Comparison of ENCODE assay signal across 8 cellular contexts in genomic region chr12:14257734-14258467, GRCh38.
DNase-seq lines count a peak whose midpoint lies in the region; ATAC-seq, FAIRE-seq and TF ChIP-seq lines count a peak whose summit lies in the region.

No MANE protein-coding gene starts in this region.

- TF ChIP-seq EP300 in H1 (IDR thresholded peaks at IDR 0.05; ENCODE audit: borderline replicate concordance in 1 of 2, low read depth in 2 of 2, low read length in 2 of 2) = peak in 1 of 2 experiments; percentile 91; a peak in 2 of 3 replicates

- peak overlapping the region; percentile 99 for H2BK5ac ChIP-seq in H1 (ENCODE audit: low read depth, low read length)
- peak overlapping the region; percentile 97 for H2BK5ac ChIP-seq in mesendoderm (ENCODE audit: low read length)

- peak overlapping the region; percentile 93 for H4K5ac ChIP-seq in H1 (ENCODE audit: insufficient read length, low read depth, low read length)
- peak overlapping the region; percentile 98 for H4K5ac ChIP-seq in mesendoderm (ENCODE audit: low read length)

- H3K27me3 ChIP-seq in H1 (replicated peaks in 1 of 4; ENCODE audit: control insufficient read depth in 3 of 4, extremely low read depth in 1 of 4, insufficient read depth in 3 of 4, low read length in 3 of 4) (no peaks in the 10 kb centered on the region), mesendoderm (ENCODE audit: insufficient read depth, low read length, poor library complexity) (no peaks in the 10 kb centered on the region)

- POLR2A ChIA-PET in H1 (lab: Charles Lee; ENCODE audit: partially characterized antibody) = interaction anchor here (0.6 to 7.7 kb wide), 34 partner anchors 9 to 269 kb away, joined by 3 to 164 read pairs (median 5); partner anchors contain the start of gene ATF7IP

- peak in 1 of 2 experiments; percentile 83; a peak in 2 of 3 replicates for TF ChIP-seq POLR2A in H1 (IDR thresholded peaks at IDR 0.05; ENCODE audit: control extremely low read depth in 1 of 2, low read depth in 2 of 2, low read length in 2 of 2)

- no peaks in the 10 kb centered on the region for H4K20me1 ChIP-seq in H1 (replicated peaks in 1 of 2; ENCODE audit: control insufficient read depth in 1 of 2, insufficient read depth in 2 of 2, low read length in 2 of 2)

- H3K4ac ChIP-seq in H1 (replicated peaks; ENCODE audit: insufficient read length, low read depth, low read length) = peak overlapping the region; percentile 98
- peak overlapping the region; percentile 97 for H3K4ac ChIP-seq in mesendoderm (ENCODE audit: low read depth, low read length)

- H4K8ac ChIP-seq in H1 (ENCODE audit: extremely low read depth, insufficient read depth, low read length) (peak overlapping the region; percentile 94; the same call in 1 of the 2 replicates), mesendoderm (ENCODE audit: low read depth, low read length) (no peak overlapping the region)

- H3K56ac ChIP-seq in H1 (replicated peaks; ENCODE audit: insufficient read length, low read depth, low read length) (peak overlapping the region; percentile 82), mesendoderm (ENCODE audit: low read length) (peak overlapping the region; percentile 82)

- H3K18ac ChIP-seq in H1 (ENCODE audit: extremely low read depth, low read length) = peak overlapping the region; percentile 52
- H3K18ac ChIP-seq in mesendoderm (ENCODE audit: low read length) = peak overlapping the region; percentile 82

- peak; percentile 83 for ATAC-seq in GM18873 (IDR thresholded peaks at IDR 0.05; ENCODE audit: low FRiP score, unreplicated experiment)
- ATAC-seq in HG03558 (IDR thresholded peaks at IDR 0.05; ENCODE audit: extremely low read depth, unreplicated experiment) = peak; percentile 39

- peaks cover 0 to 4% of the 10 kb centered on the region in 2 experiments; a peak in 2 of 4 replicates for H3K9me3 ChIP-seq in H1 (ENCODE audit: insufficient read depth in 2 of 2, low read depth in 1 of 2, low read length in 1 of 2)

- FAIRE-seq in H1 (lab: Jason Lieb, UNC) = peak; percentile 96

- H3K79me1 ChIP-seq in H1 (ENCODE audit: low read depth, low read length) (no peaks in the 10 kb centered on the region), mesendoderm (ENCODE audit: low read length) (no peaks in the 10 kb centered on the region)

- CTCF ChIA-PET in H1 (lab: Charles Lee; ENCODE audit: partially characterized antibody) = interaction anchor here (0.6 to 3.0 kb wide), 11 partner anchors 11 to 206 kb away, joined by 3 to 22 read pairs (median 4); partner anchors contain the start of gene ATF7IP

- H3K4me2 ChIP-seq in H1 (ENCODE audit: insufficient read depth in 1 of 2, low read depth in 2 of 2, low read length in 2 of 2) = peak overlapping the region; percentile 59 to 67
- peak overlapping the region; percentile 12 for H3K4me2 ChIP-seq in mesendoderm (ENCODE audit: low read length)

- H3K14ac ChIP-seq in H1 (ENCODE audit: insufficient read length) = peak overlapping the region; percentile 81

- H2AFZ ChIP-seq in H1 (ENCODE audit: low read length) = no peak overlapping the region

- 21% methylated on average over 13 of the region's 13 CpGs; no CpG with 5 or more reads in 1 of the 2 experiments for WGBS in H1 (ENCODE audit: extremely low coverage in 1 of 2, insufficient coverage in 1 of 2, insufficient read length in 1 of 2, insufficient replicate concordance in 2 of 2, low coverage in 1 of 2, low lambda C conversion rate in 2 of 2, missing lambda C conversion rate in 1 of 2), 2 experiments
- WGBS in mesendoderm (ENCODE audit: extremely low coverage, insufficient coverage, low lambda C conversion rate) = no CpG with 5 or more reads among the region's 13 CpGs

- H3K4me1 ChIP-seq in H1 (replicated peaks in 1 of 4; ENCODE audit: control insufficient read depth in 3 of 4, insufficient read depth in 4 of 4, low read length in 3 of 4) (peaks cover 19 to 34% (median 27%) of the 10 kb centered on the region in 4 experiments), mesendoderm (ENCODE audit: control insufficient read depth, low read depth, low read length) (peaks cover 15% of the 10 kb centered on the region)

- H2AK5ac ChIP-seq in H1 (ENCODE audit: low read depth, low read length) = peak overlapping the region; percentile 100
- H2AK5ac ChIP-seq in mesendoderm (ENCODE audit: low read length) = peak overlapping the region; percentile 71

- H2BK120ac ChIP-seq in H1 (replicated peaks; ENCODE audit: low read depth, low read length) (peak overlapping the region; percentile 100), mesendoderm (ENCODE audit: low read depth, low read length) (peak overlapping the region; percentile 86)

- 0 out of 2 replicates have a peak, but pooled peaks cover 5% of the 10 kb centered on the region for H3K23me2 ChIP-seq in H1 (ENCODE audit: low read depth, low read length)

- H3K27ac ChIP-seq in H1 (ENCODE audit: low read depth, low read length) = peak overlapping the region; percentile 95
- peak overlapping the region; percentile 78 for H3K27ac ChIP-seq in mesendoderm (ENCODE audit: low read depth, low read length)

- peak overlapping the region; percentile 77; the same call in 1 of the 2 replicates for H2BK15ac ChIP-seq in H1 (ENCODE audit: low read length)
- H2BK15ac ChIP-seq in mesendoderm (replicated peaks; ENCODE audit: low read depth) = peak overlapping the region; percentile 0

- DNase-seq in AG08395 (ENCODE audit: low spot score) (peak; percentile 89), NCI-H82 (lab: John Stamatoyannopoulos, UW) (peak; percentile 100), H1 (ENCODE audit: low read depth in 1 of 2, low spot score in 2 of 2) (peak; percentile 96 to 97), mesendoderm (peak; percentile 100)
- DNase-seq in activated CD8-positive, alpha-beta memory T cell treated with anti-CD3 and anti-CD28 coated beads for 4 hours (ENCODE audit: low read depth in 2 of 2) = peak; percentile 44 to 67
- DNase-seq in stimulated activated CD8-positive, alpha-beta memory T cell treated with anti-CD3 and anti-CD28 coated beads, Interleukin-12 subunit alpha, Interleukin-12 subunit beta, amount 100 ng/mL, for 24 hours (ENCODE audit: extremely low read depth) = peak; percentile 64

- peak overlapping the region in 3 of 4 experiments; percentile 9 to 39 (median 20); a peak in 3 of 8 replicates for H3K4me3 ChIP-seq in H1 (ENCODE audit: extremely low read depth in 1 of 4, insufficient read depth in 2 of 4, low read depth in 3 of 4, low read length in 4 of 4)
- no peak overlapping the region for H3K4me3 ChIP-seq in mesendoderm (ENCODE audit: low read length)

- peak overlapping the region; percentile 98 for H2BK20ac ChIP-seq in H1 (ENCODE audit: low read length)

- peak overlapping the region; percentile 100 for H2BK12ac ChIP-seq in H1 (ENCODE audit: low read depth, low read length)

- peak overlapping the region; percentile 100 for H4K91ac ChIP-seq in H1 (replicated peaks; ENCODE audit: insufficient read length, low read length)

- H3K9ac ChIP-seq in H1 (replicated peaks in 1 of 4; ENCODE audit: extremely low read depth in 1 of 4, low read depth in 3 of 4, low read length in 3 of 4) (peak overlapping the region; percentile 56 to 78 (median 72)), mesendoderm (ENCODE audit: low read length) (peak overlapping the region; percentile 45)

- H3K79me2 ChIP-seq in H1 (ENCODE audit: control insufficient read depth in 1 of 2, insufficient read depth in 2 of 2, low read length in 2 of 2) (no peaks in the 10 kb centered on the region), mesendoderm (ENCODE audit: control insufficient read depth, insufficient read depth, low read length) (no peaks in the 10 kb centered on the region)

- H3K36me3 ChIP-seq in H1 (ENCODE audit: control insufficient read depth in 2 of 4, insufficient read depth in 4 of 4, low read length in 3 of 4) (no peaks in the 10 kb centered on the region; a peak in 1 of 8 replicates), mesendoderm (ENCODE audit: control insufficient read depth, insufficient read depth, low read length) (no peaks in the 10 kb centered on the region)

- TF ChIP-seq CTCF in H1 (IDR thresholded peaks at IDR 0.05; ENCODE audit: control extremely low read depth in 1 of 3, insufficient read depth in 1 of 3, low read depth in 1 of 3, low read length in 3 of 3) = no peak

- TF ChIP-seq RAD21 in H1 (IDR thresholded peaks at IDR 0.05 in 1 of 2, conservative IDR thresholded peaks at IDR 0.05 in 1 of 2; ENCODE audit: low read depth in 2 of 2, low read length in 2 of 2) = peak in 1 of 2 experiments; percentile 47

- H3K23ac ChIP-seq in H1 (ENCODE audit: insufficient read length) = no peak overlapping the region
- no peak overlapping the region for H3K23ac ChIP-seq in mesendoderm (ENCODE audit: low read length)

TF ChIP-seq in H1, 55 proteins besides CTCF, POLR2A, EP300 and RAD21 (continues in another document):
- TF ChIP-seq RNF2 (IDR thresholded peaks at IDR 0.05; ENCODE audit: borderline replicate concordance, low read depth, low read length, missing control alignments, poor library complexity, severe bottlenecking) (no peak), SRF (IDR thresholded peaks at IDR 0.05; ENCODE audit: low read depth, low read length) (peak; percentile 48; the same call in 1 of the 2 replicates), JUND (IDR thresholded peaks at IDR 0.05; ENCODE audit: low read length) (peak; percentile 64; the same call in 1 of the 2 replicates), POLR2AphosphoS5 (IDR thresholded peaks at IDR 0.05; ENCODE audit: low read depth, low read length) (peak; percentile 75), HDAC2 (IDR thresholded peaks at IDR 0.05; ENCODE audit: borderline replicate concordance in 1 of 2, low read depth in 2 of 2, low read length in 2 of 2) (0 out of 4 replicates have a peak, but pooled peaks of 1 of the 2 experiments have one; percentile 9), E2F6 (IDR thresholded peaks at IDR 0.05) (peak; percentile 48; the same call in 1 of the 2 replicates), CBX8 (IDR thresholded peaks at IDR 0.05; ENCODE audit: borderline replicate concordance, low read depth, low read length) (no peak), SP1 (IDR thresholded peaks at IDR 0.05; ENCODE audit: low read depth, low read length) (peak; percentile 100), FOSL1 (IDR thresholded peaks at IDR 0.05; ENCODE audit: insufficient read depth, low read depth, low read length) (no peak), EZH2 (IDR thresholded peaks at IDR 0.05; ENCODE audit: low read depth, low read length, severe bottlenecking) (no peak)
